ENCODE assay signal across 8 cellular contexts in genomic region chr4:2241003-2241402, GRCh38. TPM values are rescaled to one million over a fixed set of nuclear protein-coding genes. Genes with fewer than 3 reads are reported as not detected.
DNase-seq lines count a peak whose midpoint lies in the region; ATAC-seq and TF ChIP-seq lines count a peak whose summit lies in the region.

No MANE protein-coding gene starts in this region.

- H3K27ac ChIP-seq in ACC112 (ENCODE audit: low read depth, low read length) (no peak overlapping the region), HUES6 (ENCODE audit: low read depth, low read length) (peak overlapping the region; percentile 49; the same call in 1 of the 2 replicates), breast epithelium (peak overlapping the region; percentile 66 to 69)

- no peak for TF ChIP-seq CTCF in breast epithelium (IDR thresholded peaks at IDR 0.05)

- peak overlapping the region; percentile 1 for H2AFZ ChIP-seq in ACC112 (ENCODE audit: low read length, unreplicated experiment)

- no peak for DNase-seq in breast epithelium (ENCODE audit: low spot score in 2 of 2)
- DNase-seq in left colon = no peak
- DNase-seq in NCI-H524 treated with DMSO at 0.1 percent for 48 hours (lab: John Stamatoyannopoulos, UW) = no peak
- no peak for DNase-seq in NCI-H146 treated with DMSO at 0.1 percent for 48 hours (lab: John Stamatoyannopoulos, UW; ENCODE audit: unreplicated experiment)

- H3K9ac ChIP-seq in HUES6 (ENCODE audit: low read length) = peak overlapping the region; percentile 84
- peak overlapping the region; percentile 77 for H3K9ac ChIP-seq in mucosa of stomach (ENCODE audit: low read length)

- peaks cover 30% of the 10 kb centered on the region for H3K4me1 ChIP-seq in ACC112 (ENCODE audit: control insufficient read depth, insufficient read depth, low read length, unreplicated experiment)
- H3K4me1 ChIP-seq in HUES6 (ENCODE audit: control insufficient read depth, insufficient read depth, low read length) = peaks cover 14% of the 10 kb centered on the region; the same call in 1 of the 2 replicates
- H3K4me1 ChIP-seq in breast epithelium = peaks cover 0 to 16% of the 10 kb centered on the region in 2 donors
- H3K4me1 ChIP-seq in mucosa of stomach (ENCODE audit: control insufficient read depth, insufficient read depth, low read length) = peaks cover 7% of the 10 kb centered on the region

- peaks cover 13% of the 10 kb centered on the region for H3K9me3 ChIP-seq in HUES6 (ENCODE audit: control insufficient read depth, insufficient read depth, low read depth, low read length)
- no peaks in the 10 kb centered on the region for H3K9me3 ChIP-seq in breast epithelium
- no peaks in the 10 kb centered on the region for H3K9me3 ChIP-seq in mucosa of stomach (ENCODE audit: control insufficient read depth, low read length)

- TF ChIP-seq POLR2A in breast epithelium (IDR thresholded peaks at IDR 0.05) = no peak

- H3K4me3 ChIP-seq in ACC112 (ENCODE audit: low read depth, low read length) (peak overlapping the region; percentile 99), HUES6 (ENCODE audit: low read depth, low read length) (peak overlapping the region; percentile 95), breast epithelium (peak overlapping the region; percentile 81 to 96 (median 96)), mucosa of stomach (ENCODE audit: low read length) (peak overlapping the region; percentile 74)

- H3K27me3 ChIP-seq in ACC112 (ENCODE audit: insufficient read depth, low read length) (no peaks in the 10 kb centered on the region), HUES6 (ENCODE audit: control insufficient read depth, insufficient read depth, low read length) (peaks cover 3% of the 10 kb centered on the region; the same call in 1 of the 2 replicates), breast epithelium (no peaks in the 10 kb centered on the region), mucosa of stomach (ENCODE audit: control insufficient read depth, insufficient read depth, low read length) (no peaks in the 10 kb centered on the region)

- ATAC-seq in left colon (no peak), GM19023 (IDR thresholded peaks at IDR 0.05; ENCODE audit: unreplicated experiment) (no peak)

- intact Hi-C loops in breast epithelium (cut with DNase I; ENCODE audit: low total_unique reads) = no loop called here
- intact Hi-C loops in left colon (cut with DNase I, micrococcal nuclease) = no loop called here

- H3K36me3 ChIP-seq in ACC112 (ENCODE audit: insufficient read depth, low read length) (peaks cover 4% of the 10 kb centered on the region), HUES6 (ENCODE audit: control insufficient read depth, insufficient read depth, low read length) (peaks cover 20% of the 10 kb centered on the region), breast epithelium (peaks cover 9% of the 10 kb centered on the region), mucosa of stomach (ENCODE audit: control insufficient read depth, insufficient read depth, low read length) (no peaks in the 10 kb centered on the region)

- H3K79me2 ChIP-seq in ACC112 (ENCODE audit: control insufficient read depth, insufficient read depth, low read length, unreplicated experiment) = peaks cover 55% of the 10 kb centered on the region

RNA-seq across cellular contexts. Expression of gene HAUS3, which starts 0.9 kb away (rescaled TPM):
- total RNA-seq in breast epithelium = 10 to 100 TPM; 14.1 to 19.6 (median 17.4) TPM
- total RNA-seq in left colon = 1 to 10 TPM; 7.7 to 9.7 TPM

RNA-seq across cellular contexts. Expression of gene POLN, which starts 0.9 kb away (rescaled TPM):
- total RNA-seq in breast epithelium (1 to 10 TPM; 3.3 to 4.7 (median 4.3) TPM), left colon (1 to 10 TPM; 1.3 to 3.1 TPM)

RNA-seq across cellular contexts. Expression of gene MXD4, which starts 20.9 kb away (rescaled TPM):
- 10 to 100 TPM; 34.7 to 55.8 (median 37.9) TPM for total RNA-seq in breast epithelium
- 10 to 100 TPM; 33.1 to 49.8 TPM for total RNA-seq in left colon
